In the genomic region with DNA sequence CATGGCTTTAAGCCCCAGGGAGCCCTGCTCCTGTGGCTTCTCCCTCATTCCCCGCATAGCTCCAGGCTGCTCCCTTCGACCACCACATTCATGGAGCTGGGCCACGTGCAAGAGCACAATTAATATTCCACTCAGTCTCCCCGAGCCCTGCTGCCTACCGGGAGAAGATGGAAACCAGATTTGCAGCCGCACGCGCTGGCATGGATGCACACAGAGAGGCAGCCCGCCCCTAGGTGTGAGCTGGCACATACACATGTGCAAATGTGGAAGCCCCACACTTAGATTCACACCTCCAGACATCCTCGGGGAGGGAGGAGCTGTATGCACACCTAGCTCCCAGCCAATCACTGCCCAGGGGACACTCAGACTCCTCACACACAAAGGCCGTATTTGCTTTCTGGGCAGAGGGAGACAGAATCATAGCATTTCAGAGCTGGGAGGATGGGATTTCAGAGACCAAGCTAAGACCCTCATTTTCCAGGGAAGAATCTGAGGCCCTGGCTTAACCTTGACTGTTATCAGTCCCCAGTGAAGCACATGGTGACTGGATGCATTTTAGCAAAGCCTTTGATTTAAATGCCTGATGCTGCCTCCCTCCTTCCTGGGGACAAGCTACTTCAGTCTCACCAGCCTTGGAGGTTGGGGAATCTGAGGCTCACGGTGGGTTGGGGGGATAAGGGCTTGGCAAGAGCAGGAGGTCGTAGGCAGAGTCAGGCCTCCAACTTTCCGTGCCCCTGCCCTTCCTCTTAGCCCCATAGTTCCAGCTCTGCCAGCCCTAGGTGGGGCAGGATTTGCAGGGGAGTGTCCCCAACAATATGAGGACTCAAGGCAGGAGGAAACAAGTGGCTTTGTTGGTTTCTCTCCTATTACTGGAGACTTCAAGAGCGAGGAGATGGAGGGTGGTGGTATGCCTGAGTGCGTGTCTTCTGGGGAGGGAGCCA, we compare ENCODE assay signal across 1 cellular context.
TF ChIP-seq lines count a peak whose summit lies in the region.

No MANE protein-coding gene starts in this region.

TF ChIP-seq in A549, 52 proteins besides CTCF, POLR2A, EP300 and RAD21 (continued from another document):
- TF ChIP-seq, protein P1, sequence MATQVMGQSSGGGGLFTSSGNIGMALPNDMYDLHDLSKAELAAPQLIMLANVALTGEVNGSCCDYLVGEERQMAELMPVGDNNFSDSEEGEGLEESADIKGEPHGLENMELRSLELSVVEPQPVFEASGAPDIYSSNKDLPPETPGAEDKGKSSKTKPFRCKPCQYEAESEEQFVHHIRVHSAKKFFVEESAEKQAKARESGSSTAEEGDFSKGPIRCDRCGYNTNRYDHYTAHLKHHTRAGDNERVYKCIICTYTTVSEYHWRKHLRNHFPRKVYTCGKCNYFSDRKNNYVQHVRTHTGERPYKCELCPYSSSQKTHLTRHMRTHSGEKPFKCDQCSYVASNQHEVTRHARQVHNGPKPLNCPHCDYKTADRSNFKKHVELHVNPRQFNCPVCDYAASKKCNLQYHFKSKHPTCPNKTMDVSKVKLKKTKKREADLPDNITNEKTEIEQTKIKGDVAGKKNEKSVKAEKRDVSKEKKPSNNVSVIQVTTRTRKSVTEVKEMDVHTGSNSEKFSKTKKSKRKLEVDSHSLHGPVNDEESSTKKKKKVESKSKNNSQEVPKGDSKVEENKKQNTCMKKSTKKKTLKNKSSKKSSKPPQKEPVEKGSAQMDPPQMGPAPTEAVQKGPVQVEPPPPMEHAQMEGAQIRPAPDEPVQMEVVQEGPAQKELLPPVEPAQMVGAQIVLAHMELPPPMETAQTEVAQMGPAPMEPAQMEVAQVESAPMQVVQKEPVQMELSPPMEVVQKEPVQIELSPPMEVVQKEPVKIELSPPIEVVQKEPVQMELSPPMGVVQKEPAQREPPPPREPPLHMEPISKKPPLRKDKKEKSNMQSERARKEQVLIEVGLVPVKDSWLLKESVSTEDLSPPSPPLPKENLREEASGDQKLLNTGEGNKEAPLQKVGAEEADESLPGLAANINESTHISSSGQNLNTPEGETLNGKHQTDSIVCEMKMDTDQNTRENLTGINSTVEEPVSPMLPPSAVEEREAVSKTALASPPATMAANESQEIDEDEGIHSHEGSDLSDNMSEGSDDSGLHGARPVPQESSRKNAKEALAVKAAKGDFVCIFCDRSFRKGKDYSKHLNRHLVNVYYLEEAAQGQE (IDR thresholded peaks at IDR 0.05): no peak
TF ChIP-seq in A549: peak in this region for 0.
